Comparison of ENCODE assay signal across 33 cellular contexts in the genomic region with DNA sequence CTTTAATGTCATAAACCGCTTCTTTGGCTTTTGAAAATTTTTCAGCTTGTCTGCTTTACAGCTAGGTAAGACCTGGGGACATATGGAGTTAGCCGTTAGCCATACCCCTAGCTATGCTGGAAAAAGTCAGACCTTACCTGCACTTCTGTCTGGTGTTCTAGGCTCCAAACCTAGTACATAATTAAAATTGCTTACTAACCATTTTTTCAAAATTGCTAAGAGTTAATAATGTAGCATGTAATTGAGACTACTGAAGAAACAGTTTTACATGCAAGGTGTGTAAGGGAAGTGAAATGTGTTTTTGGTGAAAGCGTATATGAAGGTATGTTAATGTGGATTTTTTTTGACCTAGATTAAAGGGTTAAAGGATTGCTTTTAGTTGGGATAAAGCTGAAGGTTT.
"Had no signal": no experiment of that assay in that cellular context is flagged by ENCODE, and none has a peak within 500 bp of the region (broad histone marks: within the 10 kb centered on the region; RNA-seq: fewer than 3 reads in every experiment).

No MANE protein-coding gene starts in this region.

- H3K27me3 ChIP-seq: adrenal gland, ascending aorta, body of pancreas, brain microvascular endothelial cell, breast epithelium, cardiac muscle cell had no signal

- H3K4me3 ChIP-seq: adrenal gland, ascending aorta, body of pancreas, breast epithelium, cardiac muscle cell had no signal

- DNase-seq: activated effector memory CD4-positive, alpha-beta T cell treated with anti-CD3 and anti-CD28 coated beads, Interleukin-2, amount 50 U/mL, for 16 hours; activated effector memory CD4-positive, alpha-beta T cell treated with Interleukin-2 at 50 U/mL for 16 hours; activated gamma-delta T cell; activated gamma-delta T cell treated with Interleukin-2 at 50 U/mL for 16 hours; activated naive CD4-positive, alpha-beta T cell; activated naive CD4-positive, alpha-beta T cell treated with anti-CD3 and anti-CD28 coated beads for 36 hours; activated naive CD4-positive, alpha-beta T cell treated with anti-CD3 and anti-CD28 coated beads, Interleukin-2, amount 10 ng/mL, durations not matched to agents 7 days and 5 days; activated naive CD4-positive, alpha-beta T cell treated with anti-CD3 and anti-CD28 coated beads, Interleukin-2, amount 50 U/mL, for 16 hours; activated naive CD4-positive, alpha-beta T cell treated with Interleukin-2 at 50 U/mL for 16 hours; activated naive CD8-positive, alpha-beta T cell treated with anti-CD3 and anti-CD28 coated beads for 36 hours; activated naive CD8-positive, alpha-beta T cell treated with anti-CD3 and anti-CD28 coated beads, Interleukin-2, amount 10 ng/mL, durations not matched to agents 7 days and 5 days; activated naive CD8-positive, alpha-beta T cell treated with anti-CD3 and anti-CD28 coated beads, Interleukin-2, amount 50 U/mL, for 24 hours; activated T-cell treated with anti-CD3 and anti-CD28 coated beads, Interleukin-2, amount 50 U/mL, for 24 hours; activated T-cell treated with anti-CD3 and anti-CD28 coated beads, Interleukin-2, amount 50 U/mL, for 4 hours; activated T-cell treated with anti-CD3 and anti-CD28 coated beads, Interleukin-2, amount 50 U/mL, for 48 hours; activated T-cell treated with anti-CD3 and anti-CD28 coated beads, Interleukin-2, amount 50 U/mL, for 72 hours; adrenal gland; amniotic stem cell; amygdala; anterior cingulate cortex; aorta; body of pancreas; brain microvascular endothelial cell; caudate nucleus; central memory CD4-positive, alpha-beta T cell; cerebellar nuclear complex had no signal

- H3K9me3 ChIP-seq: adrenal gland, ascending aorta, body of pancreas, breast epithelium had no signal

- ATAC-seq: activated naive CD4-positive, alpha-beta T cell treated with anti-CD3 and anti-CD28 coated beads, Interleukin-2, amount 50 U/mL, for 72 hours; activated naive CD8-positive, alpha-beta T cell treated with anti-CD3 and anti-CD28 coated beads, Interleukin-2, amount 50 U/mL, for 24 hours; activated T-cell treated with anti-CD3 and anti-CD28 coated beads, Interleukin-2, amount 50 U/mL, for 4 hours; activated T-cell treated with anti-CD3 and anti-CD28 coated beads, Interleukin-2, amount 50 U/mL, for 72 hours; activated T-helper 17 cell treated with anti-CD3 and anti-CD28 coated beads, Interleukin-2, amount 50 U/mL, for 72 hours; body of pancreas had no signal

- FAIRE-seq: astrocyte, bronchial epithelial cell had no signal

- H3K27ac ChIP-seq: adrenal gland, ascending aorta, body of pancreas, brain microvascular endothelial cell, breast epithelium, cardiac muscle cell had no signal

- H3K36me3 ChIP-seq: adrenal gland, ascending aorta, brain microvascular endothelial cell, breast epithelium, cardiac muscle cell had no signal

- H3K4me1 ChIP-seq: adrenal gland, ascending aorta, body of pancreas, breast epithelium had no signal
